In the genomic region with DNA sequence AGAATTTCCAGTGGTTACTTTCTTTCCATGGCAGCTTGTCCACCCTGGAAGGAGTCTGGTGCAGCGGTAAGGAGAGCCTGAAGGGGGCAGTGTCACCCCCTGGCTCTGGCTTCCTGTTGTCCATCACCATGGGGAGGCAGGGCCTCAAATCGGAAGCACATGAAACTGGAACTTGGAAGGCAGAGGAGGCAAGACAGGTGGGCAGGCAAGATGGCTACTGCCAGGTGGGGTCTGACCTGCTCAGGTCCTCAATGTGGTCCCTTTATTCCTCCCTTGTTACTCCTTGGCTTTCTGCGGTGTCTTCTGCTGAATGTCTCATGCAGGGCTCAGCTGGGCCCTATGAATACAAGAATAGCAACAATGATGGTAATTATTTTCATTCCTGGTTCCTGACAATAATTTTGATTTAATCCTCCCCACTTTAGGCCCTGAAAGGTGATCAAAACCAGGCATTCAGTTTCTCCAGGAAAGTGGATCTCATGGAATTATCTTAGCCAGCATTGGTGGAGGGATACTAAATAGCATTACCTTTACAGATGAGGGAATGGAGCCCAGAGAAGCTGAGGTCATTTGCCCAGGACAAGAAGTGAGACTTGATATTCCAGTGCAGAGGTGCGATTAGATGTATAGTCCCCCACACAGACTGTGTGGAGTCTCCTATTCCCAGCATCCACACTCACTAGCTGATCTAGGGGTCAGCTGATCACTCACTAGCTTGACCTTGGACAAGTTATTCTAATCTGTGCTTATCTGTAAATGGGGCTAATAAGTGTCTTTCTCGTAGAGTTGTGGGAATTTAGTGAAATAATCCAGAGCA, we compare ENCODE assay signal across 8 cellular contexts. TPM values are rescaled to one million over a fixed set of nuclear protein-coding genes. Genes with fewer than 3 reads are reported as not detected.
DNase-seq lines count a peak whose midpoint lies in the region; ATAC-seq and TF ChIP-seq lines count a peak whose summit lies in the region.

No MANE protein-coding gene starts in this region.

- no peak for TF ChIP-seq POLR2A in vagina (IDR thresholded peaks at IDR 0.05)

- TF ChIP-seq CTCF in brain microvascular endothelial cell (IDR thresholded peaks at IDR 0.05; ENCODE audit: low read depth, low read length, missing control alignments) (peak; percentile 92), neural progenitor cell (IDR thresholded peaks at IDR 0.05) (peak; percentile 87), vagina (IDR thresholded peaks at IDR 0.05) (no peak)

- intact Hi-C loops in vagina (cut with DNase I) = no loop called here

- no peaks in the 10 kb centered on the region for H3K79me2 ChIP-seq in neural progenitor cell (ENCODE audit: low read depth)

- H3K36me3 ChIP-seq in brain microvascular endothelial cell (replicated peaks) = no peaks in the 10 kb centered on the region
- H3K36me3 ChIP-seq in neural progenitor cell = no peaks in the 10 kb centered on the region
- no peaks in the 10 kb centered on the region for H3K36me3 ChIP-seq in vagina

- peaks cover 3% of the 10 kb centered on the region for H3K4me1 Mint-ChIP-seq in neural progenitor cell

- no peaks in the 10 kb centered on the region for H3K27me3 ChIP-seq in brain microvascular endothelial cell (replicated peaks)
- no peaks in the 10 kb centered on the region for H3K27me3 ChIP-seq in neural progenitor cell
- no peaks in the 10 kb centered on the region for H3K27me3 ChIP-seq in vagina

- no peak overlapping the region for H3K9ac ChIP-seq in neural progenitor cell

- H3K27ac Mint-ChIP-seq in neural progenitor cell = no peak overlapping the region

- peaks cover 3% of the 10 kb centered on the region for H3K9me3 Mint-ChIP-seq in neural progenitor cell

- peaks cover 2% of the 10 kb centered on the region for H3K27me3 Mint-ChIP-seq in neural progenitor cell (ENCODE audit: insufficient read depth, low read depth)

- H4K20me1 ChIP-seq in neural progenitor cell (ENCODE audit: low read depth) = no peaks in the 10 kb centered on the region

- H3K9me3 ChIP-seq in neural progenitor cell (ENCODE audit: low read depth) (no peaks in the 10 kb centered on the region), vagina (no peaks in the 10 kb centered on the region)

- ATAC-seq in GM18907 (IDR thresholded peaks at IDR 0.05; ENCODE audit: unreplicated experiment) (no peak), GM19395 (IDR thresholded peaks at IDR 0.05; ENCODE audit: unreplicated experiment) (no peak)

- no peak overlapping the region for H2AFZ ChIP-seq in neural progenitor cell (replicated peaks)

- in situ Hi-C loops in brain microvascular endothelial cell (cut with HindIII; ENCODE audit: low pct_ligation_motif_present, low sequenced_read_pairs) = no loop called here

- H3K4me1 ChIP-seq in neural progenitor cell (no peaks in the 10 kb centered on the region), vagina (no peaks in the 10 kb centered on the region)

- H3K4me3 ChIP-seq in brain microvascular endothelial cell (ENCODE audit: low read depth, low read length) = no peak overlapping the region
- H3K4me3 ChIP-seq in neural progenitor cell = no peak overlapping the region
- no peak overlapping the region for H3K4me3 ChIP-seq in vagina

- DNase-seq in 8988T = peak; percentile 79
- DNase-seq in DMS53 treated with DMSO at 0.1 percent for 48 hours (lab: John Stamatoyannopoulos, UW; ENCODE audit: unreplicated experiment) = peak; percentile 17
- peak; percentile 47 to 56 for DNase-seq in NCI-H1930 (lab: John Stamatoyannopoulos, UW)
- peak; percentile 45 for DNase-seq in brain microvascular endothelial cell
- DNase-seq in neural progenitor cell (ENCODE audit: low spot score) = peak; percentile 67
- DNase-seq in vagina (ENCODE audit: extremely low spot score in 2 of 2) = no peak

- no peak overlapping the region for H3K4me3 Mint-ChIP-seq in neural progenitor cell

- H3K27ac ChIP-seq in brain microvascular endothelial cell (no peak overlapping the region), neural progenitor cell (no peak overlapping the region), vagina (no peak overlapping the region)

- peaks cover 5% of the 10 kb centered on the region for H3F3A ChIP-seq in neural progenitor cell (ENCODE audit: low read depth)

- H3K36me3 Mint-ChIP-seq in neural progenitor cell = peaks cover 3% of the 10 kb centered on the region

- no peak overlapping the region for H3K4me2 ChIP-seq in neural progenitor cell

RNA-seq across cellular contexts. Expression of a gene that starts 17.6 kb away (rescaled TPM):
- total RNA-seq in neural progenitor cell (ENCODE audit: low replicate concordance) = 1.1 and 4.0 TPM in 2 replicates
- total RNA-seq in vagina = 19.9 TPM

RNA-seq across cellular contexts. Expression of a gene that starts 29.0 kb away (rescaled TPM):
- 41.3 and 105 TPM in 2 replicates for total RNA-seq in neural progenitor cell (ENCODE audit: low replicate concordance)
- total RNA-seq in vagina = 153 TPM

RNA-seq across cellular contexts. Expression of a gene that starts 49.8 kb away (rescaled TPM):
- total RNA-seq in neural progenitor cell (ENCODE audit: low replicate concordance) = 4.0 and 5.0 TPM in 2 replicates
- total RNA-seq in vagina = 4.7 TPM

Comparison
In these comparisons a context has a peak if more than half of its experiments do, and no peak if none do; other contexts are left out.
1. DNase-seq: peak in 8988T (single experiment), DMS53 treated with DMSO at 0.1 percent for 48 hours (single experiment), NCI-H1930 (2 of 2), brain microvascular endothelial cell (single experiment) and neural progenitor cell (single experiment); none in vagina (0 of 2).
2. CTCF ChIP-seq: peak in brain microvascular endothelial cell (single experiment) and neural progenitor cell (single experiment); none in vagina (0 of 3).